ENCODE assay signal across 19 cellular contexts in genomic region chr1:23385119-23385621, GRCh38. TPM values are rescaled to one million over a fixed set of nuclear protein-coding genes. Genes with fewer than 3 reads are reported as not detected.
DNase-seq lines count a peak whose midpoint lies in the region; ATAC-seq, FAIRE-seq and TF ChIP-seq lines count a peak whose summit lies in the region.
"Had no signal": no experiment of that assay in that cellular context is flagged by ENCODE, and none has a peak within 500 bp of the region (broad histone marks: within the 10 kb centered on the region; RNA-seq: fewer than 3 reads in every experiment).

No MANE protein-coding gene starts in this region.

- in situ Hi-C loops in IMR-90 (cut with MboI; ENCODE audit: low sequenced_read_pairs): no loop called here

- H4K20me1 ChIP-seq in IMR-90 (ENCODE audit: insufficient read depth, low read length) (no peaks in the 10 kb centered on the region), astrocyte (ENCODE audit: insufficient read depth, low read length) (no peaks in the 10 kb centered on the region), smooth muscle cell (ENCODE audit: low read depth) (no peaks in the 10 kb centered on the region)
- H4K20me1 ChIP-seq: BLaER1 had no signal

- H2BK120ac ChIP-seq in IMR-90 (ENCODE audit: low read depth, low read length): peak overlapping the region; percentile 25; the same call in 1 of the 2 replicates

- peak overlapping the region; percentile 4; the same call in 1 of the 2 replicates for H3K9ac ChIP-seq in IMR-90 (ENCODE audit: low read depth, low read length)
- H3K9ac ChIP-seq in astrocyte (ENCODE audit: low read length): no peak overlapping the region
- no peak overlapping the region for H3K9ac ChIP-seq in smooth muscle cell (ENCODE audit: low read depth)
- H3K9ac ChIP-seq: BLaER1, KMS-11 had no signal

- no peak overlapping the region for H3K4me3 Mint-ChIP-seq in astrocyte (ENCODE audit: unreplicated experiment)
- no peak overlapping the region for H3K4me3 Mint-ChIP-seq in natural killer cell treated with Interleukin-12 subunit alpha and Interleukin-12 subunit beta and Interleukin-15 and Interleukin-18, amount 100 ng/mL, for 72 hours

- H3K27ac Mint-ChIP-seq in astrocyte (ENCODE audit: unreplicated experiment): no peak overlapping the region
- no peak overlapping the region for H3K27ac Mint-ChIP-seq in natural killer cell treated with Interleukin-12 subunit alpha and Interleukin-12 subunit beta and Interleukin-15 and Interleukin-18, amount 100 ng/mL, for 72 hours

- H3K4me2 ChIP-seq in IMR-90 (ENCODE audit: low read depth, low read length) (no peak overlapping the region), astrocyte (ENCODE audit: low read length) (peak overlapping the region; percentile 34), smooth muscle cell (peak overlapping the region; percentile 60)
- H3K4me2 ChIP-seq: BLaER1, KMS-11 had no signal

- CTCF ChIA-PET in IMR-90 (lab: Yijun Ruan, JAX): interaction anchor here (0.9 kb wide), 1 partner anchor 9 kb away, joined by 3 read pairs; no protein-coding TSS in a partner anchor

- peaks cover 10% of the 10 kb centered on the region for H3K9me3 Mint-ChIP-seq in astrocyte (ENCODE audit: unreplicated experiment)
- H3K9me3 Mint-ChIP-seq in natural killer cell treated with Interleukin-12 subunit alpha and Interleukin-12 subunit beta and Interleukin-15 and Interleukin-18, amount 100 ng/mL, for 72 hours: no peaks in the 10 kb centered on the region

- H2AFZ ChIP-seq in IMR-90 (replicated peaks; ENCODE audit: low read length, poor library complexity): peak overlapping the region; percentile 85
- H2AFZ ChIP-seq in astrocyte (ENCODE audit: low read depth, low read length): no peak overlapping the region
- no peak overlapping the region for H2AFZ ChIP-seq in smooth muscle cell (ENCODE audit: low read depth)

- H3K4me1 ChIP-seq in IMR-90 (ENCODE audit: control insufficient read depth, insufficient read depth, low read length) (peaks cover 6% of the 10 kb centered on the region), astrocyte (ENCODE audit: insufficient read depth, low read length) (peaks cover 18% of the 10 kb centered on the region), smooth muscle cell (ENCODE audit: low read depth) (no peaks in the 10 kb centered on the region), prostate gland (replicated peaks) (no peaks in the 10 kb centered on the region)
- H3K4me1 ChIP-seq: pancreas had no signal

- H3K27me3 Mint-ChIP-seq in astrocyte (ENCODE audit: low read depth, unreplicated experiment): peaks cover 42% of the 10 kb centered on the region
- peaks cover 0 to 5% of the 10 kb centered on the region in 2 donors for H3K27me3 Mint-ChIP-seq in natural killer cell treated with Interleukin-12 subunit alpha and Interleukin-12 subunit beta and Interleukin-15 and Interleukin-18, amount 100 ng/mL, for 72 hours

- H2BK15ac ChIP-seq in IMR-90 (ENCODE audit: low read depth, low read length): no peak overlapping the region

- H3K79me2 ChIP-seq in astrocyte (ENCODE audit: insufficient read depth, low read length): no peaks in the 10 kb centered on the region
- H3K79me2 ChIP-seq in smooth muscle cell (ENCODE audit: low read depth): no peaks in the 10 kb centered on the region

- H3K36me3 Mint-ChIP-seq in astrocyte (ENCODE audit: low read depth, unreplicated experiment): peaks cover 15% of the 10 kb centered on the region
- no peaks in the 10 kb centered on the region for H3K36me3 Mint-ChIP-seq in natural killer cell treated with Interleukin-12 subunit alpha and Interleukin-12 subunit beta and Interleukin-15 and Interleukin-18, amount 100 ng/mL, for 72 hours

- no peak for TF ChIP-seq RAD21 in IMR-90 (IDR thresholded peaks at IDR 0.05; ENCODE audit: low read length)

- no peak overlapping the region; the same call in 1 of the 2 replicates for H4K5ac ChIP-seq in IMR-90 (ENCODE audit: low read depth, low read length)

- peak overlapping the region; percentile 63 for H2BK5ac ChIP-seq in IMR-90 (ENCODE audit: low read depth, low read length, poor library complexity, severe bottlenecking)

- peaks cover 17% of the 10 kb centered on the region for H3K9me1 ChIP-seq in IMR-90 (ENCODE audit: insufficient read depth, low read length)

- H3K4me1 Mint-ChIP-seq in astrocyte (ENCODE audit: low read depth, unreplicated experiment): peaks cover 16% of the 10 kb centered on the region
- H3K4me1 Mint-ChIP-seq in natural killer cell treated with Interleukin-12 subunit alpha and Interleukin-12 subunit beta and Interleukin-15 and Interleukin-18, amount 100 ng/mL, for 72 hours (ENCODE audit: low read depth in 2 of 2): no peaks in the 10 kb centered on the region

- H3K56ac ChIP-seq in IMR-90 (ENCODE audit: extremely low read depth, insufficient read depth, low read length): no peak overlapping the region

- peak overlapping the region; percentile 51 for H3K14ac ChIP-seq in IMR-90 (replicated peaks; ENCODE audit: low read depth, low read length)

- peak; percentile 30 for ATAC-seq in IMR-90 (ENCODE audit: low read depth)
- no peak for ATAC-seq in natural killer cell treated with Interleukin-12 subunit alpha and Interleukin-12 subunit beta and Interleukin-15 and Interleukin-18, amount 100 ng/mL, for 72 hours

- BruUV-seq in IMR-90 (replicated peaks; lab: Mats Ljungman, UMichigan): no TSS peak

- peak overlapping the region in 1 of 2 experiments; percentile 37; a peak in 1 of 4 replicates for H4K8ac ChIP-seq in IMR-90 (ENCODE audit: low read depth in 2 of 2, low read length in 2 of 2)

- H3K4me3 ChIP-seq in IMR-90 (ENCODE audit: insufficient read depth, low read depth, low read length): no peak overlapping the region
- no peak overlapping the region for H3K4me3 ChIP-seq in astrocyte (ENCODE audit: insufficient read depth, low read depth, low read length)
- H3K4me3 ChIP-seq in smooth muscle cell: no peak overlapping the region
- no peak overlapping the region for H3K4me3 ChIP-seq in prostate gland
- H3K4me3 ChIP-seq: BLaER1, pancreas, suprapubic skin had no signal

- TF ChIP-seq POLR2A in IMR-90 (IDR thresholded peaks at IDR 0.05; ENCODE audit: low read depth, low read length) (no peak), prostate gland (IDR thresholded peaks at IDR 0.05) (no peak)

- H3K36me3 ChIP-seq in IMR-90 (ENCODE audit: control insufficient read depth, insufficient read depth, low read length) (peaks cover 2% of the 10 kb centered on the region; the same call in 1 of the 2 replicates), astrocyte (ENCODE audit: insufficient read depth, low read length) (no peaks in the 10 kb centered on the region), smooth muscle cell (ENCODE audit: low read depth) (no peaks in the 10 kb centered on the region), prostate gland (no peaks in the 10 kb centered on the region)
- H3K36me3 ChIP-seq: BLaER1 had no signal

- peak overlapping the region; percentile 33; the same call in 1 of the 2 replicates for H3K4ac ChIP-seq in IMR-90 (ENCODE audit: low read depth, low read length)

- intact Hi-C loops in IMR-90 (cut with micrococcal nuclease): no loop called here
- intact Hi-C loops in prostate gland (cut with DNase I): no loop called here

- H3K79me1 ChIP-seq in IMR-90 (ENCODE audit: low read depth in 1 of 2, low read length in 2 of 2): no peaks in the 10 kb centered on the region

- H3F3A ChIP-seq in smooth muscle cell (ENCODE audit: low read depth): no peaks in the 10 kb centered on the region

- FAIRE-seq in astrocyte (lab: Jason Lieb, UNC): no peak
- FAIRE-seq: D721Med, pancreas, TTC549 had no signal

- no peak overlapping the region; the same call in 1 of the 2 replicates for H4K91ac ChIP-seq in IMR-90 (ENCODE audit: insufficient read depth, low read depth, low read length)

- dilution Hi-C loops in IMR-90 (cut with HindIII; ENCODE audit: low sequenced_read_pairs, unreplicated experiment): no loop called here

- H3K9me3 ChIP-seq in IMR-90 (ENCODE audit: control insufficient read depth, insufficient read depth, low read length): 0 out of 2 replicates have a peak, but pooled peaks cover 4% of the 10 kb centered on the region
- no peaks in the 10 kb centered on the region for H3K9me3 ChIP-seq in astrocyte (ENCODE audit: insufficient read depth, low read depth, low read length)
- no peaks in the 10 kb centered on the region for H3K9me3 ChIP-seq in smooth muscle cell (replicated peaks; ENCODE audit: low read depth)
- H3K9me3 ChIP-seq in prostate gland: no peaks in the 10 kb centered on the region
- H3K9me3 ChIP-seq: BLaER1, pancreas, suprapubic skin had no signal

- POLR2A ChIA-PET in IMR-90 (lab: Charles Lee; ENCODE audit: unreplicated experiment): interaction anchor here (1.1 kb wide), 1 partner anchor 41 kb away, joined by 3 read pairs; the partner anchor contains the start of gene HNRNPR

- WGBS in IMR-90 (ENCODE audit: extremely low coverage in 2 of 2, insufficient read length in 1 of 2), 2 experiments: 68% methylated on average over 10 of the region's 14 CpGs; no CpG with 5 or more reads in 1 of the 2 experiments
- WGBS in smooth muscle cell (ENCODE audit: low lambda C conversion rate): 62% methylated on average over 14 of the region's 14 CpGs
- WGBS in prostate gland: 67% methylated on average over 14 of the region's 14 CpGs

- peak overlapping the region; percentile 20; the same call in 1 of the 2 replicates for H3K27ac ChIP-seq in IMR-90 (ENCODE audit: insufficient read depth, low read length)
- H3K27ac ChIP-seq in astrocyte (ENCODE audit: low read depth, low read length): peak overlapping the region; percentile 28
- peak overlapping the region; percentile 64 for H3K27ac ChIP-seq in smooth muscle cell (ENCODE audit: low read depth)
- no peak overlapping the region for H3K27ac ChIP-seq in prostate gland
- H3K27ac ChIP-seq: BLaER1, foreskin keratinocyte, KMS-11, suprapubic skin had no signal

- no peaks in the 10 kb centered on the region for H3K27me3 ChIP-seq in IMR-90 (ENCODE audit: control insufficient read depth, insufficient read depth, low read length)
- H3K27me3 ChIP-seq in astrocyte (ENCODE audit: insufficient read depth, low read length): no peaks in the 10 kb centered on the region
- H3K27me3 ChIP-seq in smooth muscle cell (ENCODE audit: low read depth): no peaks in the 10 kb centered on the region
- no peaks in the 10 kb centered on the region for H3K27me3 ChIP-seq in prostate gland (replicated peaks; ENCODE audit: insufficient read depth)
- H3K27me3 ChIP-seq: BLaER1, foreskin keratinocyte, pancreas, suprapubic skin had no signal

- peak overlapping the region; percentile 33; the same call in 1 of the 2 replicates for H3K18ac ChIP-seq in IMR-90 (ENCODE audit: low read depth, low read length)

- H3K23ac ChIP-seq in IMR-90 (ENCODE audit: low read depth, low read length): peak overlapping the region; percentile 12; the same call in 1 of the 2 replicates

- TF ChIP-seq CTCF in IMR-90 (conservative IDR thresholded peaks at IDR 0.05; ENCODE audit: low read depth, low read length) (no peak), astrocyte (IDR thresholded peaks at IDR 0.05; ENCODE audit: insufficient read depth, low read depth, low read length) (no peak), smooth muscle cell (IDR thresholded peaks at IDR 0.05; ENCODE audit: borderline replicate concordance, insufficient read depth, poor library complexity, severe bottlenecking) (no peak), prostate gland (IDR thresholded peaks at IDR 0.05) (no peak)

- peak overlapping the region; percentile 86 for H2AK9ac ChIP-seq in IMR-90 (replicated peaks; ENCODE audit: low read depth, low read length, poor library complexity)

- peak overlapping the region; percentile 17 for H2AK5ac ChIP-seq in IMR-90 (ENCODE audit: low read depth, low read length)

- peak overlapping the region; percentile 48; the same call in 1 of the 2 replicates for H2BK20ac ChIP-seq in IMR-90 (ENCODE audit: low read depth, low read length)

- peak; percentile 38 for DNase-seq in IMR-90
- peak; percentile 76 for DNase-seq in astrocyte (ENCODE audit: low read depth)
- peak; percentile 45 for DNase-seq in kidney tubule cell (ENCODE audit: low spot score)
- DNase-seq in smooth muscle cell (lab: John Stamatoyannopoulos, UW; ENCODE audit: unreplicated experiment): no peak
- DNase-seq in stimulated activated naive CD4-positive, alpha-beta T cell (lab: John Stamatoyannopoulos, UW): no peak
- DNase-seq in natural killer cell treated with Interleukin-12 subunit alpha and Interleukin-12 subunit beta and Interleukin-15 and Interleukin-18, amount 100 ng/mL, for 72 hours (ENCODE audit: low spot score): no peak
- no peak for DNase-seq in prostate gland (ENCODE audit: low spot score)
- DNase-seq: activated CD4-positive, alpha-beta T cell treated with anti-CD3 and anti-CD28 coated beads for 48 hours; anterior cingulate cortex; NCI-H1105; NCI-H748 treated with DMSO at 0.1 percent for 48 hours; stimulated activated CD8-positive, alpha-beta memory T cell treated with anti-CD3 and anti-CD28 coated beads, Interleukin-4, amount 100 ng/mL, for 48 hours had no signal

RNA-seq across cellular contexts. Expression of gene ZNF436, which starts 15.5 kb away (rescaled TPM):
- total RNA-seq in IMR-90 (2012; rRNA removed) (14.3 and 15.8 TPM in 2 replicates), astrocyte (12.2 and 13.0 TPM in 2 replicates), smooth muscle cell (12.9 and 19.6 TPM in 2 replicates), prostate gland (10 to 100 TPM; 25.3 to 29.5 TPM)
- polyA plus RNA-seq in IMR-90 (2012; rRNA removed) (3.7 and 5.3 TPM in 2 replicates), smooth muscle cell (7.1 and 11.7 TPM in 2 replicates)
- polyA plus RNA-seq in IMR-90 (2012; cell fraction: cytosol; rRNA removed): 1.0 and 1.7 TPM in 2 replicates
- polyA plus RNA-seq in IMR-90 (2012; cell fraction: nucleus; rRNA removed; ENCODE audit: low replicate concordance): 1.1 and 6.8 TPM in 2 replicates
- total RNA-seq in natural killer cell treated with Interleukin-12 subunit alpha and Interleukin-12 subunit beta and Interleukin-15 and Interleukin-18, amount 100 ng/mL, for 72 hours: 1 to 10 TPM; 4.7 to 6.3 TPM

RNA-seq across cellular contexts. Expression of gene TCEA3, which starts 39.4 kb away (rescaled TPM):
- total RNA-seq in IMR-90 (2012; rRNA removed): 3.0 and 3.3 TPM in 2 replicates
- polyA plus RNA-seq in IMR-90 (2012; rRNA removed): 5.4 and 6.3 TPM in 2 replicates
- 3.4 and 5.3 TPM in 2 replicates for polyA plus RNA-seq in IMR-90 (2012; cell fraction: cytosol; rRNA removed)
- polyA plus RNA-seq in IMR-90 (2012; cell fraction: nucleus; rRNA removed; ENCODE audit: low replicate concordance): 6.6 and 11.2 TPM in 2 replicates
- total RNA-seq in astrocyte: 3.3 and 3.4 TPM in 2 replicates
- total RNA-seq in smooth muscle cell: 8.2 and 11.7 TPM in 2 replicates
- 16.1 and 19.2 TPM in 2 replicates for polyA plus RNA-seq in smooth muscle cell
- total RNA-seq in natural killer cell treated with Interleukin-12 subunit alpha and Interleukin-12 subunit beta and Interleukin-15 and Interleukin-18, amount 100 ng/mL, for 72 hours: under 1 TPM in 1 of 2 donors, not detected in 1; 0.31 TPM
- 100 to 1,000 TPM in 1 of 2 donors, 10 to 100 TPM in 1; 65.2 to 115 TPM for total RNA-seq in prostate gland

RNA-seq across cellular contexts. Expression of gene HNRNPR, which starts 41.1 kb away (rescaled TPM):
- total RNA-seq in IMR-90 (2012; rRNA removed): 99.7 and 152 TPM in 2 replicates
- polyA plus RNA-seq in IMR-90 (2012; rRNA removed): 107 and 111 TPM in 2 replicates
- polyA plus RNA-seq in IMR-90 (2012; cell fraction: cytosol; rRNA removed): 30.2 and 57.0 TPM in 2 replicates
- polyA plus RNA-seq in IMR-90 (2012; cell fraction: nucleus; rRNA removed; ENCODE audit: low replicate concordance): 14.3 and 62.0 TPM in 2 replicates
- total RNA-seq in astrocyte: 109 and 113 TPM in 2 replicates
- 99.9 and 120 TPM in 2 replicates for total RNA-seq in smooth muscle cell
- 96.3 and 104 TPM in 2 replicates for polyA plus RNA-seq in smooth muscle cell
- total RNA-seq in natural killer cell treated with Interleukin-12 subunit alpha and Interleukin-12 subunit beta and Interleukin-15 and Interleukin-18, amount 100 ng/mL, for 72 hours: 100 to 1,000 TPM; 188 to 205 TPM
- 10 to 100 TPM; 85.8 to 88.1 TPM for total RNA-seq in prostate gland

Comparison
In these comparisons a context has a peak if more than half of its experiments do, and no peak if none do; other contexts are left out.
1. DNase-seq: peak in IMR-90 (single experiment), astrocyte (single experiment) and kidney tubule cell (single experiment); none in smooth muscle cell (single experiment), stimulated activated naive CD4-positive, alpha-beta T cell (0 of 6), natural killer cell treated with Interleukin-12 subunit alpha and Interleukin-12 subunit beta and Interleukin-15 and Interleukin-18, amount 100 ng/mL, for 72 hours (single experiment) and prostate gland (single experiment).
2. H3K27ac ChIP-seq: peak in IMR-90 (single experiment), astrocyte (single experiment) and smooth muscle cell (single experiment); none in prostate gland (0 of 2).